ENCODE assay signal across 18 cellular contexts in the genomic region with DNA sequence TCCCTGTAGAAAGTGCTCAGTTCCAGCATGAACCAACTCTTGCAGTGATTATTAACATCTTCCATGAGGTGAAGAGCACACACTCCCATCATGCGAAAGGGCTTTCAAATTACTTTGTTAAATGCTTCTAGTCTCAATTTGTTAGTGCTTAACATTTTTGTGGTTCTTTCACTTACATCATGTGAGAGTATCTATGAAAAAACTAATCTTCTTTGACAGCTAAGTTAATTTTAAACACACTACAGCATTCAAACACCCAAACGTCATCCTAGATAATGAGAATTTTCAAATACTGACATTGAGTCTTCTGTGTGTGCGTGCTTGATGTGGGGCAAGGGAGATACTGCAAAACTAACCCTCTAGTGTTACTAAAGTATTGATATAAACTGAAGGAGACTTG.
DNase-seq lines count a peak whose midpoint lies in the region; ATAC-seq and TF ChIP-seq lines count a peak whose summit lies in the region.
"Had no signal": no experiment of that assay in that cellular context is flagged by ENCODE, and none has a peak within 500 bp of the region (broad histone marks: within the 10 kb centered on the region; RNA-seq: fewer than 3 reads in every experiment).

No MANE protein-coding gene starts in this region.

- peaks cover 1% of the 10 kb centered on the region; the same call in 1 of the 2 replicates for H3K27me3 Mint-ChIP-seq in HFFc6 (ENCODE audit: insufficient read depth)
- H3K27me3 Mint-ChIP-seq: stimulated activated naive B cell treated with anti-CD40 and anti-IgM and Interleukin-4, amounts not matched to agents 10 μg/mL and 1 μg/mL and 100 μg/mL, for 72 hours; T-cell; type B pancreatic cell had no signal

- H3K4me3 ChIP-seq in AG09309 (ENCODE audit: control insufficient read depth, low read depth, low read length) = no peak overlapping the region
- H3K4me3 ChIP-seq: skin epidermis had no signal

- H3K36me3 Mint-ChIP-seq in HFFc6 (ENCODE audit: low read depth) = peaks cover 21% of the 10 kb centered on the region
- H3K36me3 Mint-ChIP-seq: immature natural killer cell; stimulated activated naive B cell treated with anti-CD40 and anti-IgM and Interleukin-4, amounts not matched to agents 10 μg/mL and 1 μg/mL and 100 μg/mL, for 72 hours; T-cell had no signal

- H3K4me3 Mint-ChIP-seq in HFFc6 = peak overlapping the region; percentile 61
- H3K4me3 Mint-ChIP-seq: immature natural killer cell; stimulated activated naive B cell treated with anti-CD40 and anti-IgM and Interleukin-4, amounts not matched to agents 10 μg/mL and 1 μg/mL and 100 μg/mL, for 72 hours; T-cell; type B pancreatic cell; WTC11 had no signal

- peaks cover 54% of the 10 kb centered on the region for H3K4me1 Mint-ChIP-seq in HFFc6 (ENCODE audit: low read depth)
- H3K4me1 Mint-ChIP-seq: stimulated activated naive B cell treated with anti-CD40 and anti-IgM and Interleukin-4, amounts not matched to agents 10 μg/mL and 1 μg/mL and 100 μg/mL, for 72 hours had no signal

- DNase-seq in AG09309 (ENCODE audit: low read depth) (peak; percentile 64), HFFc6 (peak; percentile 70), astrocyte of the hippocampus (ENCODE audit: low read depth, low spot score) (peak; percentile 56), kidney glomerular epithelial cell (lab: John Stamatoyannopoulos, UW) (peak; percentile 37)
- DNase-seq in activated CD4-positive, alpha-beta T cell treated with anti-CD3 and anti-CD28 coated beads for 4 hours = no peak
- DNase-seq: activated effector memory CD4-positive, alpha-beta T cell treated with anti-CD3 and anti-CD28 coated beads, Interleukin-2, amount 50 U/mL, for 16 hours; effector memory CD4-positive, alpha-beta T cell; immature natural killer cell; NCI-H524 treated with DMSO at 0.1 percent for 48 hours; stimulated activated naive B cell treated with anti-CD40 and anti-IgM and Interleukin-4, amounts not matched to agents 10 μg/mL and 1 μg/mL and 100 μg/mL, for 72 hours; T-cell had no signal

- no peaks in the 10 kb centered on the region for H3K9me3 Mint-ChIP-seq in HFFc6
- H3K9me3 Mint-ChIP-seq: immature natural killer cell; stimulated activated naive B cell treated with anti-CD40 and anti-IgM and Interleukin-4, amounts not matched to agents 10 μg/mL and 1 μg/mL and 100 μg/mL, for 72 hours; T-cell; type B pancreatic cell; WTC11 had no signal

- ATAC-seq in HG03571 (IDR thresholded peaks at IDR 0.05; ENCODE audit: unreplicated experiment) = no peak
- no peak for ATAC-seq in GM21423 (IDR thresholded peaks at IDR 0.05; ENCODE audit: unreplicated experiment)
- ATAC-seq in GM18868 (IDR thresholded peaks at IDR 0.05; ENCODE audit: unreplicated experiment) = no peak
- ATAC-seq: Panc1; stimulated activated naive B cell treated with anti-CD40 and anti-IgM and Interleukin-4, amounts not matched to agents 10 μg/mL and 1 μg/mL and 100 μg/mL, for 72 hours; T-cell; WTC11 had no signal

- TF ChIP-seq CTCF in AG09309 (IDR thresholded peaks at IDR 0.05; ENCODE audit: control insufficient read depth, insufficient read depth, low read depth, low read length, missing control alignments) = no peak
- no peak for TF ChIP-seq CTCF in HFFc6 (IDR thresholded peaks at IDR 0.05)

- H3K27ac Mint-ChIP-seq in HFFc6 = peak overlapping the region; percentile 86
- H3K27ac Mint-ChIP-seq: immature natural killer cell; stimulated activated naive B cell treated with anti-CD40 and anti-IgM and Interleukin-4, amounts not matched to agents 10 μg/mL and 1 μg/mL and 100 μg/mL, for 72 hours; T-cell; type B pancreatic cell; WTC11 had no signal

Comparison
In these comparisons a context has a peak if more than half of its experiments do, and no peak if none do; other contexts are left out.
1. DNase-seq: peak in AG09309 (single experiment), HFFc6 (single experiment), astrocyte of the hippocampus (single experiment) and kidney glomerular epithelial cell (single experiment); none in activated CD4-positive, alpha-beta T cell treated with anti-CD3 and anti-CD28 coated beads for 4 hours (0 of 2).